ENCODE assay signal across 8 cellular contexts in genomic region chr17:75182569-75183436, GRCh38. TPM values are rescaled to one million over a fixed set of nuclear protein-coding genes. Genes with fewer than 3 reads are reported as not detected.
DNase-seq lines count a peak whose midpoint lies in the region; ATAC-seq and TF ChIP-seq lines count a peak whose summit lies in the region.

Gene SUMO2 (minus strand): TSS chr17:75182959. CDS start chr17:75182834, 125 bp downstream.

- peak within 1 kb of the TSS; percentile 52 to 93 for H3K4me3 ChIP-seq in CD4-positive, alpha-beta memory T cell (ENCODE audit: low read length in 2 of 2)
- peak within 1 kb of the TSS; percentile 97 for H3K4me3 ChIP-seq in lower lobe of right lung

- no peak for TF ChIP-seq CTCF in activated CD8-positive, alpha-beta T cell treated with anti-CD3 and anti-CD28 coated beads for 36 hours (IDR thresholded peaks at IDR 0.05)
- peak; percentile 6 for TF ChIP-seq CTCF in lower lobe of right lung (IDR thresholded peaks at IDR 0.05)

- H3K36me3 ChIP-seq in CD4-positive, alpha-beta memory T cell (ENCODE audit: insufficient read depth, low read length): peaks cover 15% of the 10 kb centered on the region
- peaks cover 27% of the 10 kb centered on the region for H3K36me3 ChIP-seq in lower lobe of right lung

- H3K9me3 Mint-ChIP-seq in CD4-positive, alpha-beta memory T cell: peaks cover 0 to 1% (median 0%) of the 10 kb centered on the region in 8 donors
- H3K9me3 Mint-ChIP-seq in activated CD8-positive, alpha-beta T cell treated with anti-CD3 and anti-CD28 coated beads for 36 hours: no peaks in the 10 kb centered on the region

- peak within 1 kb of the TSS; percentile 87 to 98 (median 97) for H3K27ac Mint-ChIP-seq in CD4-positive, alpha-beta memory T cell
- peak within 1 kb of the TSS; percentile 97 for H3K27ac Mint-ChIP-seq in activated CD8-positive, alpha-beta T cell treated with anti-CD3 and anti-CD28 coated beads for 36 hours

- no peaks in the 10 kb centered on the region for H3K27me3 ChIP-seq in CD4-positive, alpha-beta memory T cell (ENCODE audit: insufficient read depth, low read length)
- H3K27me3 ChIP-seq in lower lobe of right lung (ENCODE audit: low read depth): no peaks in the 10 kb centered on the region

- H3K4me3 Mint-ChIP-seq in CD4-positive, alpha-beta memory T cell: peak within 1 kb of the TSS; percentile 89 to 97 (median 92)
- peak within 1 kb of the TSS; percentile 90 for H3K4me3 Mint-ChIP-seq in activated CD8-positive, alpha-beta T cell treated with anti-CD3 and anti-CD28 coated beads for 36 hours

- ATAC-seq in GM19452 (IDR thresholded peaks at IDR 0.05; ENCODE audit: unreplicated experiment) (peak; percentile 75), lower lobe of right lung (peak; percentile 95 to 98)
- ATAC-seq in activated CD8-positive, alpha-beta T cell treated with anti-CD3 and anti-CD28 coated beads for 36 hours: peak; percentile 82

- intact Hi-C loops in CD4-positive, alpha-beta memory T cell (cut with micrococcal nuclease): loop anchor here (1.0 to 5.0 kb wide), 8 partner anchors 22 to 334 kb away; partner anchors contain the start of genes CASKIN2, GGA3, GRB2 and JPT1
- intact Hi-C loops in activated CD8-positive, alpha-beta T cell treated with anti-CD3 and anti-CD28 coated beads for 36 hours (cut with micrococcal nuclease): loop anchor here (2.0 kb wide), 1 partner anchor 30 kb away; no protein-coding TSS in a partner anchor
- intact Hi-C loops in lower lobe of right lung (cut with DNase I): no loop called here

- H3K4me1 ChIP-seq in CD4-positive, alpha-beta memory T cell (ENCODE audit: insufficient read depth, low read length): peaks cover 44% of the 10 kb centered on the region
- peaks cover 25% of the 10 kb centered on the region for H3K4me1 ChIP-seq in lower lobe of right lung

- POLR2A ChIA-PET in CD4-positive, alpha-beta memory T cell (lab: Charles Lee; ENCODE audit: partially characterized antibody): interaction anchor here (0.6 to 3.0 kb wide), 28 partner anchors 8 to 597 kb away, joined by 3 to 18 read pairs (median 6); partner anchors contain the start of genes ATP5PD, GGA3, GRB2 and HID1
- POLR2A ChIA-PET in activated CD8-positive, alpha-beta T cell treated with anti-CD3 and anti-CD28 coated beads for 36 hours (lab: Charles Lee): interaction anchor here (1.3 to 1.9 kb wide), 9 partner anchors 9 to 69 kb away, joined by 3 to 9 read pairs (median 5); partner anchors contain the start of gene JPT1

- H3K27ac ChIP-seq in CD4-positive, alpha-beta memory T cell (ENCODE audit: low read depth, low read length): peak within 1 kb of the TSS; percentile 94
- peak within 1 kb of the TSS; percentile 98 for H3K27ac ChIP-seq in lower lobe of right lung

- DNase-seq in CD4-positive, alpha-beta memory T cell: peak; percentile 92 to 95 (median 94)
- peak; percentile 96 for DNase-seq in HK-2 (ENCODE audit: unreplicated experiment)
- peak; percentile 61 for DNase-seq in NCI-H82 treated with DMSO at 0.1 percent for 48 hours (lab: John Stamatoyannopoulos, UW; ENCODE audit: unreplicated experiment)
- peak; percentile 96 for DNase-seq in activated CD8-positive, alpha-beta T cell treated with anti-CD3 and anti-CD28 coated beads for 36 hours
- DNase-seq in ecto neural progenitor cell (ENCODE audit: low spot score): peak; percentile 99
- DNase-seq in lower lobe of right lung: peak; percentile 96
- DNase-seq in stimulated activated CD4-positive, alpha-beta T cell treated with anti-CD3 and anti-CD28 coated beads, TNF-alpha, amount 100 ng/mL, for 1 hour (ENCODE audit: low read depth in 3 of 3, low spot score in 1 of 3): peak; percentile 89 to 96 (median 95)

- H3K4me1 Mint-ChIP-seq in CD4-positive, alpha-beta memory T cell: peaks cover 20 to 47% (median 35%) of the 10 kb centered on the region in 4 donors
- peaks cover 39% of the 10 kb centered on the region for H3K4me1 Mint-ChIP-seq in activated CD8-positive, alpha-beta T cell treated with anti-CD3 and anti-CD28 coated beads for 36 hours (ENCODE audit: low read depth)

- H3K36me3 Mint-ChIP-seq in CD4-positive, alpha-beta memory T cell: peaks cover 0 to 22% of the 10 kb centered on the region in 2 donors
- H3K36me3 Mint-ChIP-seq in activated CD8-positive, alpha-beta T cell treated with anti-CD3 and anti-CD28 coated beads for 36 hours (ENCODE audit: low read depth): peaks cover 29% of the 10 kb centered on the region

- H3K27me3 Mint-ChIP-seq in CD4-positive, alpha-beta memory T cell: no peaks in the 10 kb centered on the region
- H3K27me3 Mint-ChIP-seq in activated CD8-positive, alpha-beta T cell treated with anti-CD3 and anti-CD28 coated beads for 36 hours: no peaks in the 10 kb centered on the region

- H3K9me3 ChIP-seq in CD4-positive, alpha-beta memory T cell (ENCODE audit: control insufficient read depth in 1 of 2, low read length in 2 of 2): no peaks in the 10 kb centered on the region
- H3K9me3 ChIP-seq in lower lobe of right lung: no peaks in the 10 kb centered on the region

- CTCF ChIA-PET in CD4-positive, alpha-beta memory T cell (lab: Charles Lee; ENCODE audit: partially characterized antibody): interaction anchor here (0.6 to 2.9 kb wide), 4 partner anchors 9 to 209 kb away, joined by 3 to 17 read pairs (median 4); no protein-coding TSS in a partner anchor
- CTCF ChIA-PET in activated CD8-positive, alpha-beta T cell treated with anti-CD3 and anti-CD28 coated beads for 36 hours (lab: Charles Lee): interaction anchor here (0.9 to 2.7 kb wide), 2 partner anchors 19 to 66 kb away, joined by 5 to 16 read pairs; no protein-coding TSS in a partner anchor

RNA-seq across cellular contexts. Expression of gene SUMO2, which starts in this region (rescaled TPM):
- 100 to 1,000 TPM; 255 to 264 TPM for total RNA-seq in CD4-positive, alpha-beta memory T cell
- polyA plus RNA-seq in CD4-positive, alpha-beta memory T cell: 100 to 1,000 TPM; 302 to 416 TPM
- 100 to 1,000 TPM; 506 to 525 TPM for total RNA-seq in activated CD8-positive, alpha-beta T cell treated with anti-CD3 and anti-CD28 coated beads for 36 hours
- total RNA-seq in lower lobe of right lung: 351 TPM

Comparison
In these comparisons a context has a peak if more than half of its experiments do, and no peak if none do; other contexts are left out.
1. Peak in every context shown above with its lines: DNase-seq, ATAC-seq, H3K4me3 ChIP-seq and H3K27ac ChIP-seq.